Comparison of ENCODE assay signal across 24 cellular contexts in the genomic region with DNA sequence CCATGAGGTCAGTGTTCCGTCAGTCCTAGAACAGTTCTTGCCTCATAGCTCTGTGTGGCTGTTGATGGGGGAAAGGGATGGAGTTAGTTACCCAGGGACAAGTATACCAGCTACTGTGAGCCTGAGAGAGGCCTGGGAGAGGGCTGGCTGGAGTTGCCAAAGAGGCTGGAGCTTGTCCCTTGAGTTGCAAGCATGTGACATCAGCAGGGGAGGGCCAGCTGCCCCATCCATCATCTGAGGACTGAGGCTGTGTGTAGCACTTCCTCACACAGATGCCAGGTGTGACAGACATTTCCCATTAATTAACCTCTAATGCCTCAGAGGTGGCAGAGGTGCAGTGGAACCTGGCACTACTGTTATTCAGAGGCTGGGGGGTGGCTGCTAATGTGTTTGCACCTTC.
DNase-seq lines count a peak whose midpoint lies in the region; ATAC-seq and TF ChIP-seq lines count a peak whose summit lies in the region.
"Had no signal": no experiment of that assay in that cellular context is flagged by ENCODE, and none has a peak within 500 bp of the region (broad histone marks: within the 10 kb centered on the region; RNA-seq: fewer than 3 reads in every experiment).

No MANE protein-coding gene starts in this region.

- H3K9me2 ChIP-seq in GM23338 (ENCODE audit: insufficient read depth) = no peaks in the 10 kb centered on the region

- no peaks in the 10 kb centered on the region for H3K4me1 ChIP-seq in GM23338 (ENCODE audit: insufficient read depth)
- H3K4me1 ChIP-seq: ascending aorta, Caco-2, gastroesophageal sphincter, stomach, upper lobe of left lung had no signal

- H3K79me2 ChIP-seq in GM23338 (replicated peaks; ENCODE audit: insufficient read depth) = no peaks in the 10 kb centered on the region

- peaks cover 4% of the 10 kb centered on the region; the same call in 1 of the 2 replicates for H3K27me3 ChIP-seq in GM23338 (ENCODE audit: insufficient read depth)
- H3K27me3 ChIP-seq: ascending aorta, upper lobe of left lung had no signal

- peak overlapping the region; percentile 75 for H3K4me3 Mint-ChIP-seq in endothelial cell (ENCODE audit: unreplicated experiment)
- no peak overlapping the region for H3K4me3 Mint-ChIP-seq in GM23338
- H3K4me3 Mint-ChIP-seq: B cell; naive thymus-derived CD8-positive, alpha-beta T cell had no signal

- H3K4me3 ChIP-seq in GM23338 = no peak overlapping the region
- H3K4me3 ChIP-seq: ascending aorta, gastroesophageal sphincter, stomach, upper lobe of left lung had no signal

- H3K27ac Mint-ChIP-seq in endothelial cell (ENCODE audit: unreplicated experiment) (no peak overlapping the region), GM23338 (no peak overlapping the region)
- H3K27ac Mint-ChIP-seq: activated naive CD4-positive, alpha-beta T cell treated with anti-CD3 and anti-CD28 coated beads, Interleukin-2, amount 50 U/mL, for 72 hours; B cell; naive thymus-derived CD8-positive, alpha-beta T cell had no signal

- H3K4me2 ChIP-seq in GM23338 = no peak overlapping the region

- peaks cover 11% of the 10 kb centered on the region for H3K27me3 Mint-ChIP-seq in endothelial cell (ENCODE audit: unreplicated experiment)
- peaks cover 12% of the 10 kb centered on the region for H3K27me3 Mint-ChIP-seq in GM23338 (ENCODE audit: insufficient read depth, low read depth, poor library complexity)

- peak; percentile 5 for DNase-seq in NCI-H1105 treated with DMSO at 0.1 percent for 48 hours (lab: John Stamatoyannopoulos, UW)
- no peak for DNase-seq in NCI-H1105 (lab: John Stamatoyannopoulos, UW)
- peak; percentile 8 for DNase-seq in RPMI8226
- DNase-seq in endothelial cell (ENCODE audit: low spot score) = no peak
- peak; percentile 68 for DNase-seq in pons (ENCODE audit: low spot score)
- DNase-seq in NCI-H128 (lab: John Stamatoyannopoulos, UW; ENCODE audit: unreplicated experiment) = no peak
- no peak for DNase-seq in NK-92 treated with Interleukin-12 subunit alpha and Interleukin-12 subunit beta, amount 100 ng/mL, for 24 hours (lab: John Stamatoyannopoulos, UW)
- no peak for DNase-seq in GM23338 (ENCODE audit: low spot score)
- DNase-seq: activated CD4-positive, alpha-beta T cell treated with anti-CD3 and anti-CD28 coated beads for 4 hours; central memory CD4-positive, alpha-beta T cell; mesendoderm; naive thymus-derived CD8-positive, alpha-beta T cell; NCI-H69; right cardiac atrium; stimulated activated CD4-positive, alpha-beta T cell treated with anti-CD3 and anti-CD28 coated beads, Interleukin-12 subunit alpha, Interleukin-12 subunit beta, amount 100 ng/mL, for 4 hours; stimulated activated CD4-positive, alpha-beta T cell treated with anti-CD3 and anti-CD28 coated beads, Interleukin-4, amount 100 ng/mL, for 4 hours; stomach had no signal

- ATAC-seq in GM23338 = no peak
- ATAC-seq: activated naive CD4-positive, alpha-beta T cell treated with anti-CD3 and anti-CD28 coated beads, Interleukin-2, amount 50 U/mL, for 72 hours; gastroesophageal sphincter; naive thymus-derived CD8-positive, alpha-beta T cell had no signal

- H3F3A ChIP-seq in GM23338 (replicated peaks; ENCODE audit: low read depth) = no peaks in the 10 kb centered on the region

- H2AFZ ChIP-seq in GM23338 = no peak overlapping the region

- no peaks in the 10 kb centered on the region for H3K36me3 ChIP-seq in GM23338 (ENCODE audit: insufficient read depth)
- H3K36me3 ChIP-seq: ascending aorta, gastroesophageal sphincter, stomach, upper lobe of left lung had no signal

- H3K36me3 Mint-ChIP-seq in endothelial cell (ENCODE audit: low read depth, unreplicated experiment) = peaks cover 6% of the 10 kb centered on the region
- no peaks in the 10 kb centered on the region for H3K36me3 Mint-ChIP-seq in GM23338 (ENCODE audit: low read depth)
- H3K36me3 Mint-ChIP-seq: activated naive CD4-positive, alpha-beta T cell treated with anti-CD3 and anti-CD28 coated beads, Interleukin-2, amount 50 U/mL, for 72 hours; naive thymus-derived CD8-positive, alpha-beta T cell had no signal

- no peak overlapping the region for H3K27ac ChIP-seq in GM23338 (ENCODE audit: low read depth)
- H3K27ac ChIP-seq: ascending aorta, gastroesophageal sphincter, HL-60, stomach, upper lobe of left lung had no signal

- no peaks in the 10 kb centered on the region for H3K9me3 Mint-ChIP-seq in endothelial cell (ENCODE audit: unreplicated experiment)
- H3K9me3 Mint-ChIP-seq in GM23338 = no peaks in the 10 kb centered on the region; the same call in 2 of the 3 replicates
- H3K9me3 Mint-ChIP-seq: activated naive CD4-positive, alpha-beta T cell treated with anti-CD3 and anti-CD28 coated beads, Interleukin-2, amount 50 U/mL, for 72 hours; naive thymus-derived CD8-positive, alpha-beta T cell had no signal

- H4K20me1 ChIP-seq in GM23338 (replicated peaks; ENCODE audit: insufficient read depth) = no peaks in the 10 kb centered on the region

- TF ChIP-seq CTCF in endothelial cell (IDR thresholded peaks at IDR 0.05; ENCODE audit: unreplicated experiment) (no peak), GM23338 (conservative IDR thresholded peaks at IDR 0.05; ENCODE audit: low read depth in 2 of 2) (no peak)

- H3K4me1 Mint-ChIP-seq in endothelial cell (ENCODE audit: unreplicated experiment) = peaks cover 5% of the 10 kb centered on the region
- H3K4me1 Mint-ChIP-seq in GM23338 = no peaks in the 10 kb centered on the region
- H3K4me1 Mint-ChIP-seq: B cell; naive thymus-derived CD8-positive, alpha-beta T cell had no signal

TF ChIP-seq in GM23338, 12 proteins besides CTCF, POLR2A, EP300 and RAD21 (continues in another document):
- TF ChIP-seq, protein P1, sequence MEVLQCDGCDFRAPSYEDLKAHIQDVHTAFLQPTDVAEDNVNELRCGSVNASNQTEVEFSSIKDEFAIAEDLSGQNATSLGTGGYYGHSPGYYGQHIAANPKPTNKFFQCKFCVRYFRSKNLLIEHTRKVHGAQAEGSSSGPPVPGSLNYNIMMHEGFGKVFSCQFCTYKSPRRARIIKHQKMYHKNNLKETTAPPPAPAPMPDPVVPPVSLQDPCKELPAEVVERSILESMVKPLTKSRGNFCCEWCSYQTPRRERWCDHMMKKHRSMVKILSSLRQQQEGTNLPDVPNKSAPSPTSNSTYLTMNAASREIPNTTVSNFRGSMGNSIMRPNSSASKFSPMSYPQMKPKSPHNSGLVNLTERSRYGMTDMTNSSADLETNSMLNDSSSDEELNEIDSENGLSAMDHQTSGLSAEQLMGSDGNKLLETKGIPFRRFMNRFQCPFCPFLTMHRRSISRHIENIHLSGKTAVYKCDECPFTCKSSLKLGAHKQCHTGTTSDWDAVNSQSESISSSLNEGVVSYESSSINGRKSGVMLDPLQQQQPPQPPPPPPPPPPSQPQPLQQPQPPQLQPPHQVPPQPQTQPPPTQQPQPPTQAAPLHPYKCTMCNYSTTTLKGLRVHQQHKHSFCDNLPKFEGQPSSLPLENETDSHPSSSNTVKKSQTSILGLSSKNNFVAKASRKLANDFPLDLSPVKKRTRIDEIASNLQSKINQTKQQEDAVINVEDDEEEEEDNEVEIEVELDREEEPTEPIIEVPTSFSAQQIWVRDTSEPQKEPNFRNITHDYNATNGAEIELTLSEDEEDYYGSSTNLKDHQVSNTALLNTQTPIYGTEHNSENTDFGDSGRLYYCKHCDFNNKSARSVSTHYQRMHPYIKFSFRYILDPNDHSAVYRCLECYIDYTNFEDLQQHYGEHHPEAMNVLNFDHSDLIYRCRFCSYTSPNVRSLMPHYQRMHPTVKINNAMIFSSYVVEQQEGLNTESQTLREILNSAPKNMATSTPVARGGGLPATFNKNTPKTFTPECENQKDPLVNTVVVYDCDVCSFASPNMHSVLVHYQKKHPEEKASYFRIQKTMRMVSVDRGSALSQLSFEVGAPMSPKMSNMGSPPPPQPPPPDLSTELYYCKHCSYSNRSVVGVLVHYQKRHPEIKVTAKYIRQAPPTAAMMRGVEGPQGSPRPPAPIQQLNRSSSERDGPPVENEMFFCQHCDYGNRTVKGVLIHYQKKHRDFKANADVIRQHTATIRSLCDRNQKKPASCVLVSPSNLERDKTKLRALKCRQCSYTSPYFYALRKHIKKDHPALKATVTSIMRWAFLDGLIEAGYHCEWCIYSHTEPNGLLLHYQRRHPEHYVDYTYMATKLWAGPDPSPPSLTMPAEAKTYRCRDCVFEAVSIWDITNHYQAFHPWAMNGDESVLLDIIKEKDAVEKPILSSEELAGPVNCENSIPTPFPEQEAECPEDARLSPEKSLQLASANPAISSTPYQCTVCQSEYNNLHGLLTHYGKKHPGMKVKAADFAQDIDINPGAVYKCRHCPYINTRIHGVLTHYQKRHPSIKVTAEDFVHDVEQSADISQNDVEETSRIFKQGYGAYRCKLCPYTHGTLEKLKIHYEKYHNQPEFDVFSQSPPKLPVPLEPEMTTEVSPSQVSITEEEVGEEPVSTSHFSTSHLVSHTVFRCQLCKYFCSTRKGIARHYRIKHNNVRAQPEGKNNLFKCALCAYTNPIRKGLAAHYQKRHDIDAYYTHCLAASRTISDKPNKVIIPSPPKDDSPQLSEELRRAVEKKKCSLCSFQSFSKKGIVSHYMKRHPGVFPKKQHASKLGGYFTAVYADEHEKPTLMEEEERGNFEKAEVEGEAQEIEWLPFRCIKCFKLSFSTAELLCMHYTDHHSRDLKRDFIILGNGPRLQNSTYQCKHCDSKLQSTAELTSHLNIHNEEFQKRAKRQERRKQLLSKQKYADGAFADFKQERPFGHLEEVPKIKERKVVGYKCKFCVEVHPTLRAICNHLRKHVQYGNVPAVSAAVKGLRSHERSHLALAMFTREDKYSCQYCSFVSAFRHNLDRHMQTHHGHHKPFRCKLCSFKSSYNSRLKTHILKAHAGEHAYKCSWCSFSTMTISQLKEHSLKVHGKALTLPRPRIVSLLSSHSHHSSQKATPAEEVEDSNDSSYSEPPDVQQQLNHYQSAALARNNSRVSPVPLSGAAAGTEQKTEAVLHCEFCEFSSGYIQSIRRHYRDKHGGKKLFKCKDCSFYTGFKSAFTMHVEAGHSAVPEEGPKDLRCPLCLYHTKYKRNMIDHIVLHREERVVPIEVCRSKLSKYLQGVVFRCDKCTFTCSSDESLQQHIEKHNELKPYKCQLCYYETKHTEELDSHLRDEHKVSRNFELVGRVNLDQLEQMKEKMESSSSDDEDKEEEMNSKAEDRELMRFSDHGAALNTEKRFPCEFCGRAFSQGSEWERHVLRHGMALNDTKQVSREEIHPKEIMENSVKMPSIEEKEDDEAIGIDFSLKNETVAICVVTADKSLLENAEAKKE (CRISPR knock-in tag; IDR thresholded peaks at IDR 0.05) = no peak
- TF ChIP-seq EZH2 (IDR thresholded peaks at IDR 0.05; ENCODE audit: low read depth, unreplicated experiment) = no peak
- no peak for TF ChIP-seq ZNF114 (CRISPR knock-in tag; IDR thresholded peaks at IDR 0.05)
- TF ChIP-seq EZH2phosphoT487 (IDR thresholded peaks at IDR 0.05; ENCODE audit: unreplicated experiment) = no peak

Comparison
In these comparisons a context has a peak if more than half of its experiments do, and no peak if none do; other contexts are left out.
1. DNase-seq: peak in NCI-H1105 treated with DMSO at 0.1 percent for 48 hours (single experiment), RPMI8226 (single experiment) and pons (single experiment); none in NCI-H1105 (single experiment), endothelial cell (single experiment), NCI-H128 (single experiment), NK-92 treated with Interleukin-12 subunit alpha and Interleukin-12 subunit beta, amount 100 ng/mL, for 24 hours (single experiment) and GM23338 (single experiment).